ENCODE assay signal across 8 cellular contexts in the genomic region with DNA sequence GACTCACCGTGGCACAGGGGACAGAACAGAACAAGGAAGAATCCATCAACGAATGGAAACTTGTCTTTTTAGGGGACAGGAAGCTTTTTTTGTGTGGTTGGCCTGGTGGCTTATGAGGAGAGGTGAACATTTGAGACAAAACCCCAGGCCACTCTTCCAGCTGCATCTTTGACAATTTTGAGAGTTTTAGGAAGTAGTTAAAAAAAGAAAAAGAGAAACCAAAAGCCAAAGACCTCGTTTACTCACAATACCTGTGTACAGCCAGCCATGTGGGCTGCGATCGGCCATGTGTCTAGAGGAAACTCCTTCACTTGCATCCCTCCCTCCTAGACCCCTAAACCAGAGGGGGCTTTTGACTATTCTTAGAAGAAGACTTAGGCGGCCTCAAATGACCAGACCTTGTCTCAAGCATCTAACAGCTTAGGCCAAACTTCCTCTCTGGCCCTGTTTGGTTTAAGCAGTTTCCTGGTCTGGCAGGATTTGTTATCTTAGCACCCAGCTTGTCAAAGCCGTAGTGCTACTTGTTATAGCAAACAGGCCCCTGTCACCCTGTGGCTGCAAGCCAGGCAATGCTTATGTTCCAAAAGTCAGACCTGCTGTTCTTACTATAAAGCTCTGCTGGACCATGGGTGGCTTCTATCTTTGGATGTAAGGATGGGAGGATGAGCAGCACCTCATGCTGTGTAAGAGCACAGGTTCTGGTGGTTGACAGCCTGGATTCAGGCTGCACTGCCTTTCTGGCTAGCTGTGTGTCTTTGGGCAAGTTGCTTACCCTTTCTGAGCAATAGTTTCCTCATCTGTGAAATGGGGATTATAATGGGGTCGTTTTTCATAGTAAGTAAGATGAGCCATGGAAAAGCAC. TPM values are rescaled to one million over a fixed set of nuclear protein-coding genes. Genes with fewer than 3 reads are reported as not detected.
A peak's percentile ranks its signal among the peaks of the same experiment; 100 is the strongest.
DNase-seq lines count a peak whose midpoint lies in the region; ATAC-seq and TF ChIP-seq lines count a peak whose summit lies in the region.

No MANE protein-coding gene starts in this region.

- no peaks in the 10 kb centered on the region for H3K9me3 Mint-ChIP-seq in immature natural killer cell

- H3K79me2 ChIP-seq in MM.1S (ENCODE audit: low read length) (0 out of 2 replicates have a peak, but pooled peaks cover 3% of the 10 kb centered on the region), SK-N-SH (ENCODE audit: insufficient read depth) (peaks cover 3% of the 10 kb centered on the region)

- H3K9me2 ChIP-seq in MM.1S (replicated peaks; ENCODE audit: insufficient read depth, low read length): no peaks in the 10 kb centered on the region
- no peaks in the 10 kb centered on the region for H3K9me2 ChIP-seq in SK-N-SH

- DNase-seq in BE2C: peak; percentile 14
- DNase-seq in MM.1S: peak; percentile 57
- peak; percentile 78 for DNase-seq in activated CD8-positive, alpha-beta memory T cell treated with anti-CD3 and anti-CD28 coated beads, Interleukin-2, amount 50 U/mL, for 4 hours
- peak; percentile 67 to 77 (median 69) for DNase-seq in immature natural killer cell
- DNase-seq in stimulated activated CD8-positive, alpha-beta memory T cell treated with anti-CD3 and anti-CD28 coated beads, Interleukin-4, amount 100 ng/mL, for 1 hour (ENCODE audit: low read depth in 2 of 2, low spot score in 1 of 2): peak; percentile 41 to 49
- no peak for DNase-seq in EL
- no peak for DNase-seq in SK-N-SH

- TF ChIP-seq EP300 in SK-N-SH (IDR thresholded peaks at IDR 0.05; ENCODE audit: borderline replicate concordance in 1 of 2, low read depth in 1 of 2, low read length in 1 of 2): no peak

- H3K4me3 ChIP-seq in BE2C (ENCODE audit: low read depth, low read length) (no peak overlapping the region), MM.1S (ENCODE audit: low read length) (peak overlapping the region; percentile 42), SK-N-SH (ENCODE audit: low read depth in 2 of 2, low read length in 1 of 2) (no peak overlapping the region)

- H2AFZ ChIP-seq in MM.1S (ENCODE audit: low read length) (peak overlapping the region; percentile 69), SK-N-SH (ENCODE audit: low read depth) (no peak overlapping the region)

- H3K4me2 ChIP-seq in MM.1S (ENCODE audit: low read depth, low read length) (peak overlapping the region; percentile 72), SK-N-SH (no peak overlapping the region)

- H3K9ac ChIP-seq in MM.1S (ENCODE audit: low read length) (peak overlapping the region; percentile 47), SK-N-SH (no peak overlapping the region)

- 71% methylated on average over 8 of the region's 8 CpGs for WGBS in SK-N-SH (ENCODE audit: low lambda C conversion rate)

- TF ChIP-seq CTCF in BE2C (IDR thresholded peaks at IDR 0.05; ENCODE audit: low read depth, low read length) (no peak), MM.1S (IDR thresholded peaks at IDR 0.05; ENCODE audit: low read length) (no peak), SK-N-SH (IDR thresholded peaks at IDR 0.05) (no peak)

- H3K27me3 Mint-ChIP-seq in immature natural killer cell (ENCODE audit: low read depth in 3 of 3): peaks cover 0 to 3% (median 3%) of the 10 kb centered on the region in 3 donors

- POLR2A ChIA-PET in SK-N-SH (lab: Yijun Ruan, JAX): interaction anchor here (1.0 kb wide), 1 partner anchor 27 kb away, joined by 4 read pairs; no protein-coding TSS in a partner anchor

- peaks cover 71 to 79% of the 10 kb centered on the region in 2 donors for H3K4me1 Mint-ChIP-seq in immature natural killer cell

- peak; percentile 37 for ATAC-seq in GM21390 (IDR thresholded peaks at IDR 0.05; ENCODE audit: unreplicated experiment)

- H3K27me3 ChIP-seq in BE2C: no peaks in the 10 kb centered on the region
- no peaks in the 10 kb centered on the region for H3K27me3 ChIP-seq in MM.1S (replicated peaks; ENCODE audit: insufficient read depth, low read length)
- H3K27me3 ChIP-seq in SK-N-SH (ENCODE audit: insufficient read depth): no peaks in the 10 kb centered on the region

- H3K36me3 ChIP-seq in BE2C (no peaks in the 10 kb centered on the region), MM.1S (replicated peaks; ENCODE audit: insufficient read depth, low read length) (no peaks in the 10 kb centered on the region), SK-N-SH (replicated peaks in 1 of 2; ENCODE audit: control insufficient read depth in 1 of 2, insufficient read depth in 2 of 2, low read length in 1 of 2) (no peaks in the 10 kb centered on the region)

- H3K9me3 ChIP-seq in BE2C (no peaks in the 10 kb centered on the region), MM.1S (replicated peaks; ENCODE audit: insufficient read depth, low read length) (no peaks in the 10 kb centered on the region), SK-N-SH (no peaks in the 10 kb centered on the region)

- H3F3A ChIP-seq in MM.1S (ENCODE audit: insufficient read depth, low read length) (peaks cover 22% of the 10 kb centered on the region), SK-N-SH (replicated peaks; ENCODE audit: insufficient read depth) (no peaks in the 10 kb centered on the region)

- peak overlapping the region; percentile 91 to 97 (median 96) for H3K27ac Mint-ChIP-seq in immature natural killer cell

- no peak for TF ChIP-seq RAD21 in SK-N-SH (IDR thresholded peaks at IDR 0.05; ENCODE audit: low read length)

- no peaks in the 10 kb centered on the region for H3K36me3 Mint-ChIP-seq in immature natural killer cell

- peak overlapping the region; percentile 53 to 83 (median 68) for H3K4me3 Mint-ChIP-seq in immature natural killer cell

- CTCF ChIA-PET in SK-N-SH (lab: Yijun Ruan, JAX): interaction anchor here (0.7 to 1.5 kb wide), 7 partner anchors 18 to 129 kb away, joined by 3 to 6 read pairs (median 3); partner anchors contain the start of gene KSR1

- H4K20me1 ChIP-seq in MM.1S (ENCODE audit: insufficient read depth, low read length): no peaks in the 10 kb centered on the region
- no peaks in the 10 kb centered on the region; the same call in 1 of the 2 replicates for H4K20me1 ChIP-seq in SK-N-SH (ENCODE audit: insufficient read depth)

- H3K4me1 ChIP-seq in BE2C: no peaks in the 10 kb centered on the region; the same call in 1 of the 2 replicates
- H3K4me1 ChIP-seq in MM.1S (ENCODE audit: low read length): peaks cover 36% of the 10 kb centered on the region
- H3K4me1 ChIP-seq in SK-N-SH (ENCODE audit: control insufficient read depth in 1 of 2, insufficient read depth in 2 of 2, low read depth in 1 of 2, low read length in 1 of 2): peaks cover 11 to 30% of the 10 kb centered on the region in 2 experiments; a peak in 2 of 4 replicates

- H3K27ac ChIP-seq in MM.1S (ENCODE audit: low read length): peak overlapping the region; percentile 78
- no peak overlapping the region for H3K27ac ChIP-seq in SK-N-SH (ENCODE audit: low read depth in 2 of 2, low read length in 1 of 2)

TF ChIP-seq in SK-N-SH, 30 proteins besides CTCF, POLR2A, EP300 and RAD21:
- TF ChIP-seq NFIC (IDR thresholded peaks at IDR 0.05; ENCODE audit: borderline replicate concordance) (no peak), USF2 (IDR thresholded peaks at IDR 0.05; ENCODE audit: borderline replicate concordance, low read depth, low read length) (no peak), MXI1 (IDR thresholded peaks at IDR 0.05; ENCODE audit: low read depth, low read length) (no peak), RCOR1 (IDR thresholded peaks at IDR 0.05; ENCODE audit: low read length) (no peak), NRF1 (IDR thresholded peaks at IDR 0.05; ENCODE audit: low read depth, low read length) (no peak), FOXJ3 (CRISPR knock-in tag; IDR thresholded peaks at IDR 0.05) (no peak), TAF1 (IDR thresholded peaks at IDR 0.05; ENCODE audit: borderline replicate concordance, low read depth, low read length) (no peak), MAX (IDR thresholded peaks at IDR 0.05; ENCODE audit: low read depth) (no peak), TEAD4 (IDR thresholded peaks at IDR 0.05; ENCODE audit: borderline replicate concordance, insufficient read depth) (no peak)
- TF ChIP-seq, protein P1, sequence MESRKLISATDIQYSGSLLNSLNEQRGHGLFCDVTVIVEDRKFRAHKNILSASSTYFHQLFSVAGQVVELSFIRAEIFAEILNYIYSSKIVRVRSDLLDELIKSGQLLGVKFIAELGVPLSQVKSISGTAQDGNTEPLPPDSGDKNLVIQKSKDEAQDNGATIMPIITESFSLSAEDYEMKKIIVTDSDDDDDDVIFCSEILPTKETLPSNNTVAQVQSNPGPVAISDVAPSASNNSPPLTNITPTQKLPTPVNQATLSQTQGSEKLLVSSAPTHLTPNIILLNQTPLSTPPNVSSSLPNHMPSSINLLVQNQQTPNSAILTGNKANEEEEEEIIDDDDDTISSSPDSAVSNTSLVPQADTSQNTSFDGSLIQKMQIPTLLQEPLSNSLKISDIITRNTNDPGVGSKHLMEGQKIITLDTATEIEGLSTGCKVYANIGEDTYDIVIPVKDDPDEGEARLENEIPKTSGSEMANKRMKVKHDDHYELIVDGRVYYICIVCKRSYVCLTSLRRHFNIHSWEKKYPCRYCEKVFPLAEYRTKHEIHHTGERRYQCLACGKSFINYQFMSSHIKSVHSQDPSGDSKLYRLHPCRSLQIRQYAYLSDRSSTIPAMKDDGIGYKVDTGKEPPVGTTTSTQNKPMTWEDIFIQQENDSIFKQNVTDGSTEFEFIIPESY (IDR thresholded peaks at IDR 0.05; ENCODE audit: borderline replicate concordance, low read depth): no peak

RNA-seq across cellular contexts. Expression of gene KSR1, which starts 17.7 kb away (rescaled TPM):
- 21.3 TPM for polyA plus RNA-seq in BE2C (2012; ENCODE audit: insufficient read depth, insufficient read length, low read depth)
- polyA plus RNA-seq in immature natural killer cell (1 to 10 TPM; 1.8 to 5.6 (median 2.6) TPM), SK-N-SH (2012; rRNA removed) (7.5 and 7.9 TPM in 2 replicates)
- polyA plus RNA-seq in SK-N-SH (2012; cell fraction: cytosol; rRNA removed): 3.9 and 5.3 TPM in 2 replicates
- polyA plus RNA-seq in SK-N-SH (2012; cell fraction: nucleus; rRNA removed): 34.1 and 47.2 TPM in 2 replicates

Comparison
In these comparisons a context has a peak if more than half of its experiments do, and no peak if none do; other contexts are left out.
1. DNase-seq: peak in BE2C (single experiment), MM.1S (single experiment), activated CD8-positive, alpha-beta memory T cell treated with anti-CD3 and anti-CD28 coated beads, Interleukin-2, amount 50 U/mL, for 4 hours (single experiment), immature natural killer cell (3 of 3) and stimulated activated CD8-positive, alpha-beta memory T cell treated with anti-CD3 and anti-CD28 coated beads, Interleukin-4, amount 100 ng/mL, for 1 hour (2 of 2); none in EL (single experiment) and SK-N-SH (single experiment).